In the genomic region with DNA sequence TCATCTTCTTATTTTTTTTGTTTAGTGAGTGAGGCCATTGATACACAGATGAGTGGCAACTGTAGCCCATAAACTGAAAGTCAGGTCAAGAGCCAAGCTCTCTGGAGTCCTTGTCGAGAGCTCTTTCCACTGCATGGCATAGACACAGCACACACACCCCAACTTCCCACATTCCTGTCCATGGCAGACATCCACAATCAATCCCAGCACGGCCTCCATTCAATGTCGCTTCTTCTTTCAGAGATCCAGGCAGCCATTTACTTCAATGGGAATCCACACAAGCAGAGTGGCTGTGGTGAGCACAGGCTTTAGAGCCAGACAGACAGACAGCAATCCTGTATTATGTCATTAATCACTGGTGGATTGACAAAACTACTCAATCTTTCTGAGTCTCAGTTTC, we compare ENCODE assay signal across 26 cellular contexts.
"Had no signal": no experiment of that assay in that cellular context is flagged by ENCODE, and none has a peak within 500 bp of the region (broad histone marks: within the 10 kb centered on the region; RNA-seq: fewer than 3 reads in every experiment).

No MANE protein-coding gene starts in this region.

- FAIRE-seq: small intestine, urothelium cell line had no signal

- H3K27ac ChIP-seq: neutrophil, ovary, parathyroid adenoma, psoas muscle, right lobe of liver, sigmoid colon, stomach, thoracic aorta, thyroid gland, tibial nerve, upper lobe of left lung, vagina had no signal

- H3K4me3 ChIP-seq: ovary, psoas muscle, right lobe of liver, sigmoid colon, stomach, thoracic aorta, thyroid gland, tibial nerve, upper lobe of left lung, vagina had no signal

- H3K79me2 ChIP-seq: parathyroid adenoma had no signal

- H3K9ac ChIP-seq: parathyroid adenoma had no signal

- H3K27me3 ChIP-seq: neutrophil, ovary, right lobe of liver, sigmoid colon, stomach, thyroid gland, tibial nerve, upper lobe of left lung, vagina had no signal

- ATAC-seq: natural killer cell treated with Interleukin-12 subunit alpha and Interleukin-12 subunit beta and Interleukin-15 and Interleukin-18, amount 100 ng/mL, for 72 hours; psoas muscle; right cardiac atrium; right lobe of liver; stimulated activated effector memory CD8-positive, alpha-beta T cell treated with anti-CD3 and anti-CD28 coated beads, Interleukin-12 subunit alpha, Interleukin-12 subunit beta, amount 100 ng/mL, for 72 hours; stimulated activated naive B cell treated with anti-CD40 and anti-IgM and Interleukin-4, amounts not matched to agents 10 μg/mL and 1 μg/mL and 100 μg/mL, for 72 hours had no signal

- H3K4me1 ChIP-seq: parathyroid adenoma, psoas muscle, right lobe of liver, sigmoid colon, thyroid gland, tibial nerve, upper lobe of left lung, vagina had no signal

- H2AFZ ChIP-seq: parathyroid adenoma had no signal

- H3K9me3 ChIP-seq: neutrophil, ovary, psoas muscle, right lobe of liver, stomach, thoracic aorta, thyroid gland, upper lobe of left lung, vagina had no signal

- H3K36me3 ChIP-seq: neutrophil, ovary, right lobe of liver, sigmoid colon, stomach, thoracic aorta, thyroid gland, tibial nerve, upper lobe of left lung, vagina had no signal

- DNase-seq: nephron progenitor cell; nucleus accumbens; ovary; posterior cingulate gyrus; psoas muscle; right cardiac atrium; right lobe of liver; sigmoid colon; small intestine; stimulated activated CD4-positive, alpha-beta T cell treated with anti-CD3 and anti-CD28 coated beads, Interleukin-15, amount 100 ng/mL, for 24 hours; stimulated activated CD4-positive, alpha-beta T cell treated with anti-CD3 and anti-CD28 coated beads, Interleukin-2, amount 100 ng/mL, for 24 hours; stimulated activated CD4-positive, alpha-beta T cell treated with anti-CD3 and anti-CD28 coated beads, Interleukin-2, amount 100 ng/mL, for 48 hours; stimulated activated CD4-positive, alpha-beta T cell treated with anti-CD3 and anti-CD28 coated beads, Interleukin-4, amount 100 ng/mL, for 24 hours; stimulated activated naive B cell treated with anti-CD40 and anti-IgM and Interleukin-4, amounts not matched to agents 10 μg/mL and 1 μg/mL and 100 μg/mL, for 72 hours; stimulated activated naive CD4-positive, alpha-beta T cell treated with Interleukin-2 at 50 U/mL for 16 hours; stomach; thyroid gland; upper lobe of left lung had no signal
